ENCODE assay signal across 8 cellular contexts in the genomic region with DNA sequence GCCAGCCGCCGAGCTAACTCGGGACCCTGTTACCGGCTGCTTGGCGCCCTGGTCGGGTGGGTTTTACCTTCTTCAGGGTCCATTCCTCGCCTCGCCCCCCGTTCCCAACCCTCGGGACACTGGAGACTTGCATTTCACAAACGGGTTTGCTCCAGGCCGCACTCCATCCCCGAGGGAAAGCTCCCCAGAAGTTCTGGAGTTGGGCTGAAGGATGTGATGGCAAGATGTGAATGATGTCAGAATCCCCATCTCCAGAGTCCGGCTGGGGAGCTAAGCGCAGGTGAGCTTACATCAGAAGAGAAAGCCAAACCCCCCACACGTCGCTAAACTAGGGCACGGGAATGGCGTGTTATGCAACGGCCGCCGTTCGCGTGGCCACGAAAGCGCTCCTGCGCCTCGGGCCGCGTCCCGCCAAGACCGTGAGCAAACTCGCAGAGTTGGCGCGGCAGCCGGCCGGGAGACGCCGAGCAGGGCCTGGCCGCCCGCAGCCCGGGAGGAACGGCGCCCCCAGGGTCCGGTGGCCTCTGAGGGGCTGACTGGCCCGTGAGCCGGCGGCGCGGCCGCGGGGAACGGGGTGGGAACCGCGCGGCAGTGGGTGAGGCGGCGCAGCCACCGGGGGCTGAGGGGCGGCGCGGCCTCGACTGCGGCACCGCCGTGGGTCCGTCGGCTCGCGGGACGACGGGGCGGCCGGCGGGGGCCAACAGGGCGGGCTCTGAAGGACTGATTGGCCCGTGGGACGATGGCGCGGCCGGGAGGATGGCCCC. TPM values are rescaled to one million over a fixed set of nuclear protein-coding genes. Genes with fewer than 3 reads are reported as not detected.
DNase-seq lines count a peak whose midpoint lies in the region; ATAC-seq and TF ChIP-seq lines count a peak whose summit lies in the region.

No MANE protein-coding gene starts in this region.

- no peak overlapping the region for H4K5ac ChIP-seq in mesendoderm (ENCODE audit: low read length)

- peak overlapping the region; percentile 99 for H3K18ac ChIP-seq in mesendoderm (ENCODE audit: low read length)

- POLR2A ChIA-PET in PC-9 (lab: Charles Lee; ENCODE audit: unreplicated experiment), result no interaction called here

- no peak overlapping the region for H4K8ac ChIP-seq in mesendoderm (ENCODE audit: low read depth, low read length)

- H2BK15ac ChIP-seq in mesendoderm (replicated peaks; ENCODE audit: low read depth), result no peak overlapping the region

- H2AFZ ChIP-seq in GM23338 (no peak overlapping the region), PC-9 (peak overlapping the region; percentile 63)

- H3K27ac Mint-ChIP-seq in GM23338, result 0 out of 2 replicates have a peak overlapping the region, but pooled peaks have one; percentile 52

- peak overlapping the region; percentile 93 for H3K56ac ChIP-seq in mesendoderm (ENCODE audit: low read length)

- H3K4me3 Mint-ChIP-seq in GM23338, result peak overlapping the region; percentile 86

- H3K9me2 ChIP-seq in GM23338 (ENCODE audit: insufficient read depth), result no peaks in the 10 kb centered on the region
- H3K9me2 ChIP-seq in PC-9 (ENCODE audit: insufficient read depth), result no peaks in the 10 kb centered on the region

- H3K27me3 ChIP-seq in GM23338 (ENCODE audit: insufficient read depth) (no peaks in the 10 kb centered on the region), PC-9 (ENCODE audit: insufficient read depth, low read depth) (no peaks in the 10 kb centered on the region), duodenal mucosa (ENCODE audit: control insufficient read depth in 1 of 2, insufficient read depth in 2 of 2, low read length in 2 of 2) (peaks cover 0 to 4% of the 10 kb centered on the region in 2 donors), mesendoderm (ENCODE audit: insufficient read depth, low read length, poor library complexity) (no peaks in the 10 kb centered on the region), upper lobe of right lung (no peaks in the 10 kb centered on the region)

- H3K4me2 ChIP-seq in GM23338, result peak overlapping the region; percentile 88
- peak overlapping the region; percentile 76 for H3K4me2 ChIP-seq in PC-9
- peak overlapping the region; percentile 89 for H3K4me2 ChIP-seq in mesendoderm (ENCODE audit: low read length)

- H3K79me1 ChIP-seq in mesendoderm (ENCODE audit: low read length), result peaks cover 11% of the 10 kb centered on the region

- peak overlapping the region; percentile 95; the same call in 1 of the 2 replicates for H3K27ac ChIP-seq in GM23338 (ENCODE audit: low read depth)
- no peak overlapping the region for H3K27ac ChIP-seq in PC-9
- H3K27ac ChIP-seq in duodenal mucosa (ENCODE audit: low read depth, low read length), result peak overlapping the region; percentile 93
- H3K27ac ChIP-seq in mesendoderm (ENCODE audit: low read depth, low read length), result peak overlapping the region; percentile 100
- H3K27ac ChIP-seq in upper lobe of right lung, result peak overlapping the region; percentile 98

- peak overlapping the region; percentile 74 for H3K4ac ChIP-seq in mesendoderm (ENCODE audit: low read depth, low read length)

- H3K4me3 ChIP-seq in GM23338 (peak overlapping the region; percentile 84), PC-9 (peak overlapping the region; percentile 79), duodenal mucosa (ENCODE audit: low read depth in 1 of 2, low read length in 2 of 2) (peak overlapping the region; percentile 62 to 68), mesendoderm (ENCODE audit: low read length) (peak overlapping the region; percentile 86), upper lobe of right lung (peak overlapping the region; percentile 96)

- H3K9me3 ChIP-seq in PC-9 (ENCODE audit: insufficient read depth, low read depth), result no peaks in the 10 kb centered on the region
- H3K9me3 ChIP-seq in duodenal mucosa (ENCODE audit: control insufficient read depth in 1 of 2, low read length in 2 of 2), result no peaks in the 10 kb centered on the region
- no peaks in the 10 kb centered on the region for H3K9me3 ChIP-seq in upper lobe of right lung

- TF ChIP-seq CTCF in GM23338 (conservative IDR thresholded peaks at IDR 0.05; ENCODE audit: low read depth in 2 of 2) (no peak), PC-9 (conservative IDR thresholded peaks at IDR 0.05) (no peak), upper lobe of right lung (IDR thresholded peaks at IDR 0.05) (no peak)

- H3K4me1 ChIP-seq in GM23338 (ENCODE audit: insufficient read depth), result peaks cover 40% of the 10 kb centered on the region
- H3K4me1 ChIP-seq in PC-9 (replicated peaks; ENCODE audit: insufficient read depth), result 0 out of 2 replicates have a peak, but pooled peaks cover 13% of the 10 kb centered on the region
- H3K4me1 ChIP-seq in duodenal mucosa (ENCODE audit: control insufficient read depth in 1 of 2, insufficient read depth in 2 of 2, low read length in 2 of 2), result peaks cover 4 to 5% of the 10 kb centered on the region in 2 donors
- H3K4me1 ChIP-seq in mesendoderm (ENCODE audit: control insufficient read depth, low read depth, low read length), result no peaks in the 10 kb centered on the region
- peaks cover 37% of the 10 kb centered on the region for H3K4me1 ChIP-seq in upper lobe of right lung

- H2BK120ac ChIP-seq in mesendoderm (ENCODE audit: low read depth, low read length), result no peak overlapping the region

- peak; percentile 13 for ATAC-seq in GM23338
- peak; percentile 52 for ATAC-seq in upper lobe of right lung

- BruUV-seq in PC-9 (replicated peaks; lab: Mats Ljungman, UMichigan), result no TSS peak

- peaks cover 52% of the 10 kb centered on the region for H3K79me2 ChIP-seq in GM23338 (replicated peaks; ENCODE audit: insufficient read depth)
- H3K79me2 ChIP-seq in PC-9 (ENCODE audit: low read depth), result peaks cover 37% of the 10 kb centered on the region
- H3K79me2 ChIP-seq in mesendoderm (ENCODE audit: control insufficient read depth, insufficient read depth, low read length), result peaks cover 38% of the 10 kb centered on the region

- no peak overlapping the region for H2AK5ac ChIP-seq in mesendoderm (ENCODE audit: low read length)

- H3K23ac ChIP-seq in mesendoderm (ENCODE audit: low read length), result peak overlapping the region; percentile 89

- H4K20me1 ChIP-seq in GM23338 (replicated peaks; ENCODE audit: insufficient read depth), result peaks cover 18% of the 10 kb centered on the region
- H4K20me1 ChIP-seq in PC-9 (ENCODE audit: insufficient read depth), result peaks cover 17% of the 10 kb centered on the region

- H3K9me3 Mint-ChIP-seq in GM23338, result no peaks in the 10 kb centered on the region; the same call in 2 of the 3 replicates

- DNase-seq in ELR (ENCODE audit: low read depth) (peak; percentile 58), GM23338 (ENCODE audit: low spot score) (peak; percentile 67), PC-9 (no peak), mesendoderm (peak; percentile 77), upper lobe of right lung (peak; percentile 82), MV-4-11 (lab: John Stamatoyannopoulos, UW) (no peak), NCI-H2227 (lab: John Stamatoyannopoulos, UW; ENCODE audit: unreplicated experiment) (no peak)

- H3K27me3 Mint-ChIP-seq in GM23338 (ENCODE audit: insufficient read depth, low read depth, poor library complexity), result peaks cover 14% of the 10 kb centered on the region

- peak overlapping the region; percentile 49 to 54 for H3K9ac ChIP-seq in duodenal mucosa (ENCODE audit: low read depth in 1 of 2, low read length in 2 of 2)
- peak overlapping the region; percentile 91 for H3K9ac ChIP-seq in mesendoderm (ENCODE audit: low read length)

- H3K4me1 Mint-ChIP-seq in GM23338, result peaks cover 42% of the 10 kb centered on the region

- no CpG with 5 or more reads among the region's 81 CpGs for WGBS in mesendoderm (ENCODE audit: extremely low coverage, insufficient coverage, low lambda C conversion rate)

- intact Hi-C loops in PC-9 (cut with micrococcal nuclease; ENCODE audit: unreplicated experiment) (loop anchor here (2.0 to 10.0 kb wide), 2 partner anchors 65 to 117 kb away; a partner anchor contains a TSS), upper lobe of right lung (cut with DNase I) (no loop called here)

- H2BK5ac ChIP-seq in mesendoderm (ENCODE audit: low read length), result no peak overlapping the region

- CTCF ChIA-PET in PC-9 (lab: Charles Lee), result interaction anchor here (0.7 kb wide), 1 partner anchor 662 kb away, joined by 3 read pairs; no protein-coding TSS in a partner anchor

- H3K36me3 ChIP-seq in GM23338 (ENCODE audit: insufficient read depth), result no peaks in the 10 kb centered on the region
- no peaks in the 10 kb centered on the region for H3K36me3 ChIP-seq in PC-9 (ENCODE audit: low read depth)
- no peaks in the 10 kb centered on the region for H3K36me3 ChIP-seq in duodenal mucosa (ENCODE audit: control insufficient read depth in 1 of 2, insufficient read depth in 2 of 2, low read length in 2 of 2)
- H3K36me3 ChIP-seq in mesendoderm (ENCODE audit: control insufficient read depth, insufficient read depth, low read length), result no peaks in the 10 kb centered on the region
- H3K36me3 ChIP-seq in upper lobe of right lung, result no peaks in the 10 kb centered on the region

- H3F3A ChIP-seq in GM23338 (replicated peaks; ENCODE audit: low read depth) (peaks cover 4% of the 10 kb centered on the region; the same call in 1 of the 2 replicates), PC-9 (ENCODE audit: insufficient read depth, low read depth) (peaks cover 6% of the 10 kb centered on the region; the same call in 1 of the 2 replicates)

- H3K36me3 Mint-ChIP-seq in GM23338 (ENCODE audit: low read depth), result peaks cover 14% of the 10 kb centered on the region; the same call in 2 of the 3 replicates

TF ChIP-seq in GM23338, 12 proteins besides CTCF, POLR2A, EP300 and RAD21:
- TF ChIP-seq CREB1 (CRISPR knock-in tag; IDR thresholded peaks at IDR 0.05; ENCODE audit: low read depth) (0 out of 2 replicates have a peak, but pooled peaks have one; percentile 24), NANOG (IDR thresholded peaks at IDR 0.05; ENCODE audit: borderline replicate concordance) (no peak)

RNA-seq across cellular contexts. Expression of a gene that starts 1.1 kb away (rescaled TPM):
- total RNA-seq in GM23338 (2014; rRNA removed; shearing (Covaris generic)), result 21.4 and 25.4 TPM in 2 replicates
- 10.5 and 11.3 TPM in 2 replicates for polyA plus RNA-seq in GM23338 (2016; fragmentation: Nextera tagmentation; extraction: Ambion mirVana)
- 12.3 and 15.2 TPM in 2 replicates for total RNA-seq in PC-9 (2021)
- 11.4 TPM for polyA plus RNA-seq in mesendoderm (2013, experiment 1 of 2)
- polyA plus RNA-seq in mesendoderm (2013, experiment 2 of 2), result 11.4 TPM
- total RNA-seq in upper lobe of right lung, result 44.1 TPM

Comparison
In these comparisons a context has a peak if more than half of its experiments do, and no peak if none do; other contexts are left out.
1. DNase-seq: peak in ELR (single experiment), GM23338 (single experiment), mesendoderm (single experiment) and upper lobe of right lung (single experiment); none in PC-9 (0 of 2), MV-4-11 (single experiment) and NCI-H2227 (single experiment).
2. Peak in every context shown above with its lines, with median percentiles within 50 percentile points of each other: H3K4me2 ChIP-seq and H3K4me3 ChIP-seq.